Comparison of ENCODE assay signal across 1 cellular context in genomic region chr2:104570259-104570658, GRCh38.
TF ChIP-seq lines count a peak whose summit lies in the region.

No MANE protein-coding gene starts in this region.

TF ChIP-seq in H1, 55 proteins besides CTCF, POLR2A, EP300 and RAD21 (continued from another document):
- TF ChIP-seq CHD7 (IDR thresholded peaks at IDR 0.05; ENCODE audit: insufficient replicate concordance, low read length) (no peak), RNF2 (IDR thresholded peaks at IDR 0.05; ENCODE audit: borderline replicate concordance, low read depth, low read length, missing control alignments, poor library complexity, severe bottlenecking) (no peak), POU5F1 (IDR thresholded peaks at IDR 0.05; ENCODE audit: low read depth, low read length) (no peak)
